In the genomic region with DNA sequence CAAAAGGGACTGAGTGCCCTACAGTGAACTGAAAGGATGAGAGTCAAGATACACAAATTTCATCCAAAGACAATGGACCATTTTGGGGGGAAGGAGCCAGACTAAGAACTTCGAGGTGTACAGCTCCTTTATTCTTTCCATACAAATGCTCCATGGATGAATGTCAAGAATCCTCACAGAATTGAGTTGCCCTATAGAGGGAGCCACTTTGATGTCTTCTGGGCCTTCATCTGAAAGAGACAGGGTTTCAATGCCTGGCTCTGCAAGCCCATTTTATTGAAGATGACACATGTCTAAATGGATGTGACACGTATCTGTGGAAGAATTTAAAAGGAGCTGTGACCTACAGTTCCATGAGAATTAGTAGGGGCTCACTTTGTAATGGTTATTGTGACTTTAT, we compare ENCODE assay signal across 31 cellular contexts. TPM values are rescaled to one million over a fixed set of nuclear protein-coding genes. Genes with fewer than 3 reads are reported as not detected.
DNase-seq lines count a peak whose midpoint lies in the region; ATAC-seq, FAIRE-seq and TF ChIP-seq lines count a peak whose summit lies in the region.
"Had no signal": no experiment of that assay in that cellular context is flagged by ENCODE, and none has a peak within 500 bp of the region (broad histone marks: within the 10 kb centered on the region; RNA-seq: fewer than 3 reads in every experiment).

No MANE protein-coding gene starts in this region.

- H3K27me3 ChIP-seq in MM.1S (replicated peaks; ENCODE audit: insufficient read depth, low read length) (no peaks in the 10 kb centered on the region), H1 (replicated peaks in 1 of 4; ENCODE audit: control insufficient read depth in 3 of 4, extremely low read depth in 1 of 4, insufficient read depth in 3 of 4, low read length in 3 of 4) (peaks cover 0 to 3% (median 0%) of the 10 kb centered on the region in 4 experiments; a peak in 1 of 7 replicates), lower lobe of right lung (ENCODE audit: low read depth) (no peaks in the 10 kb centered on the region), breast epithelium (no peaks in the 10 kb centered on the region)
- H3K27me3 ChIP-seq: tibial artery had no signal

- H3K4me3 Mint-ChIP-seq in type B pancreatic cell: no peak overlapping the region
- H3K4me3 Mint-ChIP-seq: activated naive CD8-positive, alpha-beta T cell; effector memory CD8-positive, alpha-beta T cell; immature natural killer cell; stimulated activated naive CD8-positive, alpha-beta T cell treated with anti-CD3 and anti-CD28 coated beads, Interleukin-15, Interleukin-2, amounts not matched to agents 100 ng/mL and 50 ng/mL, for 24 hours had no signal

- intact Hi-C loops in lower lobe of right lung (cut with DNase I): no loop called here
- intact Hi-C loops in breast epithelium (cut with DNase I; ENCODE audit: low total_unique reads): no loop called here

- no peak overlapping the region for H3K18ac ChIP-seq in H1 (ENCODE audit: extremely low read depth, low read length)

- H3K4ac ChIP-seq in H1 (replicated peaks; ENCODE audit: insufficient read length, low read depth, low read length): no peak overlapping the region

- H4K20me1 ChIP-seq in MM.1S (ENCODE audit: insufficient read depth, low read length) (no peaks in the 10 kb centered on the region), H1 (replicated peaks in 1 of 2; ENCODE audit: control insufficient read depth in 1 of 2, insufficient read depth in 2 of 2, low read length in 2 of 2) (no peaks in the 10 kb centered on the region)

- H3K4me3 ChIP-seq in MM.1S (ENCODE audit: low read length) (no peak overlapping the region), H1 (ENCODE audit: extremely low read depth in 1 of 4, insufficient read depth in 2 of 4, low read depth in 3 of 4, low read length in 4 of 4) (no peak overlapping the region), lower lobe of right lung (no peak overlapping the region), breast epithelium (no peak overlapping the region)
- H3K4me3 ChIP-seq: GM12878, heart right ventricle, psoas muscle, smooth muscle cell, tibial artery had no signal

- H3K9me2 ChIP-seq in MM.1S (replicated peaks; ENCODE audit: insufficient read depth, low read length): no peaks in the 10 kb centered on the region

- H3K4me1 ChIP-seq in MM.1S (ENCODE audit: low read length) (peaks cover 5% of the 10 kb centered on the region; the same call in 1 of the 2 replicates), H1 (replicated peaks in 1 of 4; ENCODE audit: control insufficient read depth in 3 of 4, insufficient read depth in 4 of 4, low read length in 3 of 4) (peaks cover 0 to 6% (median 5%) of the 10 kb centered on the region in 4 experiments; a peak in 4 of 7 replicates), lower lobe of right lung (no peaks in the 10 kb centered on the region), breast epithelium (no peaks in the 10 kb centered on the region)
- H3K4me1 ChIP-seq: heart right ventricle, psoas muscle, tibial artery had no signal

- no peak overlapping the region for H3K23ac ChIP-seq in H1 (ENCODE audit: insufficient read length)

- H3F3A ChIP-seq in MM.1S (ENCODE audit: insufficient read depth, low read length): no peaks in the 10 kb centered on the region

- no peak overlapping the region for H4K91ac ChIP-seq in H1 (replicated peaks; ENCODE audit: insufficient read length, low read length)

- H2BK5ac ChIP-seq in H1 (ENCODE audit: low read depth, low read length): no peak overlapping the region

- no peak overlapping the region for H3K9ac ChIP-seq in MM.1S (ENCODE audit: low read length)
- H3K9ac ChIP-seq in H1 (replicated peaks in 1 of 4; ENCODE audit: extremely low read depth in 1 of 4, low read depth in 3 of 4, low read length in 3 of 4): no peak overlapping the region

- peaks cover 5% of the 10 kb centered on the region for H3K4me1 Mint-ChIP-seq in type B pancreatic cell (ENCODE audit: unreplicated experiment)
- H3K4me1 Mint-ChIP-seq: immature natural killer cell had no signal

- TF ChIP-seq RAD21 in H1 (IDR thresholded peaks at IDR 0.05 in 1 of 2, conservative IDR thresholded peaks at IDR 0.05 in 1 of 2; ENCODE audit: low read depth in 2 of 2, low read length in 2 of 2): peak; percentile 59 to 74

- no peak for TF ChIP-seq POLR2A in H1 (IDR thresholded peaks at IDR 0.05; ENCODE audit: control extremely low read depth in 1 of 2, low read depth in 2 of 2, low read length in 2 of 2)
- no peak for TF ChIP-seq POLR2A in breast epithelium (IDR thresholded peaks at IDR 0.05)

- H4K5ac ChIP-seq in H1 (ENCODE audit: insufficient read length, low read depth, low read length): no peak overlapping the region

- POLR2A ChIA-PET in H1 (lab: Charles Lee; ENCODE audit: partially characterized antibody): no interaction called here

- H3K4me2 ChIP-seq in MM.1S (ENCODE audit: low read depth, low read length) (no peak overlapping the region), H1 (ENCODE audit: insufficient read depth in 1 of 2, low read depth in 2 of 2, low read length in 2 of 2) (no peak overlapping the region)
- H3K4me2 ChIP-seq: smooth muscle cell had no signal

- H2BK20ac ChIP-seq in H1 (ENCODE audit: low read length): no peak overlapping the region

- ATAC-seq in lower lobe of right lung (no peak), GM19351 (IDR thresholded peaks at IDR 0.05; ENCODE audit: unreplicated experiment) (no peak)
- ATAC-seq: effector memory CD8-positive, alpha-beta T cell; GM12878; heart right ventricle; psoas muscle had no signal

- no peak overlapping the region for H4K8ac ChIP-seq in H1 (ENCODE audit: extremely low read depth, insufficient read depth, low read length)

- TF ChIP-seq EP300 in H1 (IDR thresholded peaks at IDR 0.05; ENCODE audit: borderline replicate concordance in 1 of 2, low read depth in 2 of 2, low read length in 2 of 2): no peak

- no peak overlapping the region for H2BK15ac ChIP-seq in H1 (ENCODE audit: low read length)

- CTCF ChIA-PET in H1 (lab: Charles Lee; ENCODE audit: partially characterized antibody): interaction anchor here (0.7 to 1.6 kb wide), 15 partner anchors 9 to 827 kb away, joined by 3 to 6 read pairs (median 3); no protein-coding TSS in a partner anchor

- H2AK5ac ChIP-seq in H1 (ENCODE audit: low read depth, low read length): no peak overlapping the region

- no peaks in the 10 kb centered on the region for H3K79me1 ChIP-seq in H1 (ENCODE audit: low read depth, low read length)

- whole genome bisulfite sequencing in H1 (ENCODE audit: extremely low coverage in 1 of 2, insufficient coverage in 1 of 2, insufficient read length in 1 of 2, insufficient replicate concordance in 2 of 2, low coverage in 1 of 2, low lambda C conversion rate in 2 of 2, missing lambda C conversion rate in 1 of 2), 2 experiments: 74% methylated on average over 2 of the region's 2 CpGs; no CpG with 5 or more reads in 1 of the 2 experiments

- no peaks in the 10 kb centered on the region for H3K36me3 Mint-ChIP-seq in type B pancreatic cell
- H3K36me3 Mint-ChIP-seq: activated naive CD8-positive, alpha-beta T cell; immature natural killer cell had no signal

- peaks cover 11% of the 10 kb centered on the region for H3K27me3 Mint-ChIP-seq in type B pancreatic cell
- H3K27me3 Mint-ChIP-seq: effector memory CD8-positive, alpha-beta T cell; stimulated activated naive CD8-positive, alpha-beta T cell treated with anti-CD3 and anti-CD28 coated beads, Interleukin-15, Interleukin-2, amounts not matched to agents 100 ng/mL and 50 ng/mL, for 24 hours had no signal

- TF ChIP-seq CTCF in MM.1S (IDR thresholded peaks at IDR 0.05; ENCODE audit: low read length) (peak; percentile 56), H1 (IDR thresholded peaks at IDR 0.05; ENCODE audit: control extremely low read depth in 1 of 3, insufficient read depth in 1 of 3, low read depth in 1 of 3, low read length in 3 of 3) (peak in 2 of 3 experiments; percentile 39 to 62; a peak in 2 of 4 replicates), type B pancreatic cell (conservative IDR thresholded peaks at IDR 0.05) (peak; percentile 26), lower lobe of right lung (IDR thresholded peaks at IDR 0.05) (no peak), breast epithelium (IDR thresholded peaks at IDR 0.05) (no peak)

- H3K79me2 ChIP-seq in MM.1S (ENCODE audit: low read length): no peaks in the 10 kb centered on the region
- no peaks in the 10 kb centered on the region for H3K79me2 ChIP-seq in H1 (ENCODE audit: control insufficient read depth in 1 of 2, insufficient read depth in 2 of 2, low read length in 2 of 2)

- peak; percentile 80 for FAIRE-seq in H1 (lab: Jason Lieb, UNC)
- FAIRE-seq: astrocyte, GM12878, GM19239 had no signal

- H3K27ac ChIP-seq in MM.1S (ENCODE audit: low read length) (no peak overlapping the region), H1 (ENCODE audit: low read depth, low read length) (no peak overlapping the region), lower lobe of right lung (no peak overlapping the region), breast epithelium (no peak overlapping the region)
- H3K27ac ChIP-seq: heart right ventricle, psoas muscle, tibial artery had no signal

- H3K36me3 ChIP-seq in MM.1S (replicated peaks; ENCODE audit: insufficient read depth, low read length) (no peaks in the 10 kb centered on the region), H1 (ENCODE audit: control insufficient read depth in 2 of 4, insufficient read depth in 4 of 4, low read length in 3 of 4) (no peaks in the 10 kb centered on the region), lower lobe of right lung (no peaks in the 10 kb centered on the region), breast epithelium (no peaks in the 10 kb centered on the region)
- H3K36me3 ChIP-seq: heart right ventricle, tibial artery had no signal

- H3K9me3 ChIP-seq in MM.1S (replicated peaks; ENCODE audit: insufficient read depth, low read length) (no peaks in the 10 kb centered on the region), H1 (ENCODE audit: insufficient read depth in 2 of 2, low read depth in 1 of 2, low read length in 1 of 2) (no peaks in the 10 kb centered on the region), lower lobe of right lung (no peaks in the 10 kb centered on the region), breast epithelium (no peaks in the 10 kb centered on the region)
- H3K9me3 ChIP-seq: heart right ventricle, psoas muscle, tibial artery had no signal

- H3K56ac ChIP-seq in H1 (replicated peaks; ENCODE audit: insufficient read length, low read depth, low read length): no peak overlapping the region

- no peaks in the 10 kb centered on the region for H3K9me3 Mint-ChIP-seq in type B pancreatic cell
- H3K9me3 Mint-ChIP-seq: stimulated activated naive CD8-positive, alpha-beta T cell treated with anti-CD3 and anti-CD28 coated beads, Interleukin-15, Interleukin-2, amounts not matched to agents 100 ng/mL and 50 ng/mL, for 24 hours had no signal

- no peak overlapping the region for H2BK12ac ChIP-seq in H1 (ENCODE audit: low read depth, low read length)

- no peak overlapping the region for H2AFZ ChIP-seq in MM.1S (ENCODE audit: low read length)
- no peak overlapping the region for H2AFZ ChIP-seq in H1 (ENCODE audit: low read length)

- no peak overlapping the region for H3K27ac Mint-ChIP-seq in type B pancreatic cell
- H3K27ac Mint-ChIP-seq: activated naive CD8-positive, alpha-beta T cell; effector memory CD8-positive, alpha-beta T cell; immature natural killer cell; stimulated activated naive CD8-positive, alpha-beta T cell treated with anti-CD3 and anti-CD28 coated beads, Interleukin-15, Interleukin-2, amounts not matched to agents 100 ng/mL and 50 ng/mL, for 24 hours had no signal

- DNase-seq in DMS 273 (lab: John Stamatoyannopoulos, UW; ENCODE audit: unreplicated experiment) (peak; percentile 10), DMS 273 treated with DMSO at 0.1 percent for 48 hours (lab: John Stamatoyannopoulos, UW) (no peak), MM.1S (peak; percentile 26), H1 (ENCODE audit: low read depth in 1 of 2, low spot score in 2 of 2) (no peak), type B pancreatic cell (ENCODE audit: extremely low spot score, unreplicated experiment) (no peak), lower lobe of right lung (no peak), breast epithelium (ENCODE audit: low spot score in 2 of 2) (no peak)
- DNase-seq: 8988T; activated CD4-positive, alpha-beta T cell treated with anti-CD3 and anti-CD28 coated beads for 48 hours; effector memory CD8-positive, alpha-beta T cell; HCEC 1CT; heart right ventricle; immature natural killer cell; Kasumi-1; NCI-H1436 treated with DMSO at 0.1 percent for 48 hours; NCI-H524 treated with DMSO at 0.1 percent for 48 hours; psoas muscle; SHP77 treated with DMSO at 0.1 percent for 48 hours; stimulated activated CD4-positive, alpha-beta T cell treated with anti-CD3 and anti-CD28 coated beads, Interleukin-4, amount 100 ng/mL, for 1 hour; T-helper 1 cell; tibial artery had no signal

- H2BK120ac ChIP-seq in H1 (replicated peaks; ENCODE audit: low read depth, low read length): no peak overlapping the region

- no peaks in the 10 kb centered on the region; the same call in 1 of the 2 replicates for H3K23me2 ChIP-seq in H1 (ENCODE audit: low read depth, low read length)

- H3K14ac ChIP-seq in H1 (ENCODE audit: insufficient read length): no peak overlapping the region

RNA-seq across cellular contexts. Expression of a gene that starts 32.0 kb away (rescaled TPM):
- total RNA-seq in H1 (2021; fragmentation: NEBNext Ultra II Directional; extraction: Animal tissue kit (Norgen Biotek cat#: 25700)): 4.3 and 5.0 TPM in 2 replicates
- polyA plus RNA-seq in H1 (2011; rRNA removed): 4.2 and 6.0 TPM in 2 replicates
- 2.4 TPM for polyA plus RNA-seq in H1 (2011; cell fraction: cytosol; rRNA removed)
- polyA plus RNA-seq in H1 (2011; cell fraction: nucleus; rRNA removed): 12.3 TPM
- polyA plus RNA-seq in H1 (2012, experiment 1 of 2): 2.5 to 3.3 TPM (median 3.2 TPM) in 4 replicates
- polyA plus RNA-seq in H1 (2012, experiment 2 of 2): 1.1 TPM
- polyA plus RNA-seq in H1 (2013, experiment 1 of 2): 2.6 TPM
- polyA plus RNA-seq in H1 (2013, experiment 2 of 2): 2.7 TPM
- 8.0 and 10.3 TPM in 2 replicates for polyA minus RNA-seq in H1 (2011; rRNA and poly(A)+ RNA removed)
- 4.4 TPM for polyA minus RNA-seq in H1 (2011; cell fraction: cytosol; rRNA and poly(A)+ RNA removed)
- polyA minus RNA-seq in H1 (2011; cell fraction: nucleus; rRNA and poly(A)+ RNA removed): 77.4 TPM
- total RNA-seq in type B pancreatic cell (ENCODE audit: low replicate concordance) (1.0 and 6.1 TPM in 2 replicates), lower lobe of right lung (2.6 TPM), breast epithelium (under 1 TPM; 0.16 to 0.88 (median 0.33) TPM)
- total RNA-seq: chondrocyte, fibroblast of lung had no signal
- polyA plus RNA-seq: BJ, fibroblast of lung, immature natural killer cell had no signal

Comparison
In these comparisons a context has a peak if more than half of its experiments do, and no peak if none do; other contexts are left out.
1. DNase-seq: peak in DMS 273 (single experiment) and MM.1S (single experiment); none in DMS 273 treated with DMSO at 0.1 percent for 48 hours (single experiment), H1 (0 of 2), type B pancreatic cell (single experiment), lower lobe of right lung (single experiment) and breast epithelium (0 of 2).
2. CTCF ChIP-seq: peak in MM.1S (single experiment), H1 (2 of 3) and type B pancreatic cell (single experiment); none in lower lobe of right lung (single experiment) and breast epithelium (0 of 3).